In genomic region chr2:44233450-44234128, GRCh38 we compare ENCODE assay signal across 8 cellular contexts. TPM values are rescaled to one million over a fixed set of nuclear protein-coding genes. Genes with fewer than 3 reads are reported as not detected.
DNase-seq lines count a peak whose midpoint lies in the region; ATAC-seq and TF ChIP-seq lines count a peak whose summit lies in the region.

No MANE protein-coding gene starts in this region.

- H3K4me2 ChIP-seq in SK-N-SH = peak overlapping the region; percentile 18

- H3K4me1 ChIP-seq in HEK293 (ENCODE audit: control insufficient read depth, insufficient read depth, low read length) (peaks cover 4% of the 10 kb centered on the region; the same call in 1 of the 2 replicates), SK-N-SH (ENCODE audit: control insufficient read depth in 1 of 2, insufficient read depth in 2 of 2, low read depth in 1 of 2, low read length in 1 of 2) (peaks cover 10 to 16% of the 10 kb centered on the region in 2 experiments)

- H2AFZ ChIP-seq in SK-N-SH (ENCODE audit: low read depth) = no peak overlapping the region

- POLR2A ChIA-PET in AG04450 (lab: Yijun Ruan, JAX) (no interaction called here), HEK293 (lab: Yijun Ruan, JAX) (no interaction called here), SK-N-SH (lab: Yijun Ruan, JAX) (no interaction called here)

- no peaks in the 10 kb centered on the region for H3K79me2 ChIP-seq in SK-N-SH (ENCODE audit: insufficient read depth)

- no peak overlapping the region for H3K9ac ChIP-seq in SK-N-SH

- H3K27ac ChIP-seq in AG04450 (ENCODE audit: low read depth, low read length) (no peak overlapping the region), HEK293 (ENCODE audit: extremely low read depth, low read depth, low read length) (no peak overlapping the region), SK-N-SH (ENCODE audit: low read depth in 2 of 2, low read length in 1 of 2) (peak overlapping the region; percentile 19 to 33; a peak in 3 of 4 replicates)

- CTCF ChIA-PET in AG04450 (lab: Charles Lee) = interaction anchor here (0.6 to 1.8 kb wide), 5 partner anchors 9 to 190 kb away, joined by 3 to 8 read pairs (median 7); no protein-coding TSS in a partner anchor
- CTCF ChIA-PET in HEK293 (lab: Yijun Ruan, JAX) = interaction anchor here (0.7 to 1.4 kb wide), 3 partner anchors 9 to 146 kb away, joined by 3 to 9 read pairs (median 3); no protein-coding TSS in a partner anchor
- CTCF ChIA-PET in SK-N-SH (lab: Yijun Ruan, JAX) = interaction anchor here (0.8 to 2.1 kb wide), 3 partner anchors 10 to 748 kb away, joined by 3 to 12 read pairs (median 4); no protein-coding TSS in a partner anchor

- 37% methylated on average over 2 of the region's 2 CpGs for WGBS in SK-N-SH (ENCODE audit: low lambda C conversion rate)

- TF ChIP-seq CTCF in AG04450 (IDR thresholded peaks at IDR 0.05; ENCODE audit: low read depth, low read length) (no peak), HEK293 (tag by site-specific recombination; IDR thresholded peaks at IDR 0.05) (no peak), SK-N-SH (IDR thresholded peaks at IDR 0.05) (no peak)

- TF ChIP-seq RAD21 in SK-N-SH (IDR thresholded peaks at IDR 0.05; ENCODE audit: low read length) = no peak

- ATAC-seq in HG03159 (IDR thresholded peaks at IDR 0.05; ENCODE audit: unreplicated experiment) (no peak), GM19395 (IDR thresholded peaks at IDR 0.05; ENCODE audit: unreplicated experiment) (no peak)

- no peaks in the 10 kb centered on the region for H3K27me3 ChIP-seq in AG04450 (ENCODE audit: control insufficient read depth, insufficient read depth, low read length)
- H3K27me3 ChIP-seq in SK-N-SH (ENCODE audit: insufficient read depth) = no peaks in the 10 kb centered on the region

- peak in 1 of 2 experiments; percentile 51; a peak in 1 of 4 replicates for TF ChIP-seq EP300 in SK-N-SH (IDR thresholded peaks at IDR 0.05; ENCODE audit: borderline replicate concordance in 1 of 2, low read depth in 1 of 2, low read length in 1 of 2)

- H3K9me3 ChIP-seq in AG04450 (ENCODE audit: control insufficient read depth, insufficient read depth, low read length) = no peaks in the 10 kb centered on the region
- no peaks in the 10 kb centered on the region for H3K9me3 ChIP-seq in HEK293 (ENCODE audit: control insufficient read depth, insufficient read depth, low read depth, low read length)
- H3K9me3 ChIP-seq in SK-N-SH = no peaks in the 10 kb centered on the region

- H3K9me2 ChIP-seq in SK-N-SH = no peaks in the 10 kb centered on the region

- H3K36me3 ChIP-seq in HEK293 (ENCODE audit: control insufficient read depth in 2 of 2, insufficient read depth in 1 of 2, low read length in 2 of 2) (no peaks in the 10 kb centered on the region; a peak in 2 of 3 replicates), SK-N-SH (replicated peaks in 1 of 2; ENCODE audit: control insufficient read depth in 1 of 2, insufficient read depth in 2 of 2, low read length in 1 of 2) (peaks cover 2 to 23% of the 10 kb centered on the region in 2 experiments)

- no peak overlapping the region for H3K4me3 ChIP-seq in AG04450 (ENCODE audit: low read depth, low read length)
- no peak overlapping the region for H3K4me3 ChIP-seq in HEK293 (ENCODE audit: low read depth, low read length)
- no peak overlapping the region for H3K4me3 ChIP-seq in SK-N-SH (ENCODE audit: low read depth in 2 of 2, low read length in 1 of 2)

- peaks cover 19% of the 10 kb centered on the region for H3F3A ChIP-seq in SK-N-SH (replicated peaks; ENCODE audit: insufficient read depth)

- DNase-seq in AG04450 (ENCODE audit: low read depth, low spot score) = peak; percentile 51
- peak; percentile 15 for DNase-seq in SK-N-SH
- peak; percentile 64 for DNase-seq in foreskin melanocyte
- no peak for DNase-seq in OCI-M2 (lab: John Stamatoyannopoulos, UW; ENCODE audit: unreplicated experiment)
- no peak for DNase-seq in activated CD8-positive, alpha-beta memory T cell treated with anti-CD3 and anti-CD28 coated beads for 24 hours

- no peaks in the 10 kb centered on the region for H4K20me1 ChIP-seq in SK-N-SH (ENCODE audit: insufficient read depth)

TF ChIP-seq in HEK293, 187 proteins besides CTCF, POLR2A, EP300 and RAD21 (continues in another document):
- TF ChIP-seq ZNF549 (tag by site-specific recombination; IDR thresholded peaks at IDR 0.05) (no peak), ZNF544 (tag by site-specific recombination; IDR thresholded peaks at IDR 0.05) (no peak), ZNF112 (tag by site-specific recombination; IDR thresholded peaks at IDR 0.05) (no peak), ZNF768 (tag by site-specific recombination; IDR thresholded peaks at IDR 0.05) (no peak), PRDM1 (tag by site-specific recombination; IDR thresholded peaks at IDR 0.05) (no peak), ZNF704 (tag by site-specific recombination; IDR thresholded peaks at IDR 0.05) (no peak), ZNF701 (tag by site-specific recombination; IDR thresholded peaks at IDR 0.05) (no peak), ZNF660 (tag by site-specific recombination; IDR thresholded peaks at IDR 0.05) (0 out of 2 replicates have a peak, but pooled peaks have one; percentile 45)
- TF ChIP-seq, protein P1, sequence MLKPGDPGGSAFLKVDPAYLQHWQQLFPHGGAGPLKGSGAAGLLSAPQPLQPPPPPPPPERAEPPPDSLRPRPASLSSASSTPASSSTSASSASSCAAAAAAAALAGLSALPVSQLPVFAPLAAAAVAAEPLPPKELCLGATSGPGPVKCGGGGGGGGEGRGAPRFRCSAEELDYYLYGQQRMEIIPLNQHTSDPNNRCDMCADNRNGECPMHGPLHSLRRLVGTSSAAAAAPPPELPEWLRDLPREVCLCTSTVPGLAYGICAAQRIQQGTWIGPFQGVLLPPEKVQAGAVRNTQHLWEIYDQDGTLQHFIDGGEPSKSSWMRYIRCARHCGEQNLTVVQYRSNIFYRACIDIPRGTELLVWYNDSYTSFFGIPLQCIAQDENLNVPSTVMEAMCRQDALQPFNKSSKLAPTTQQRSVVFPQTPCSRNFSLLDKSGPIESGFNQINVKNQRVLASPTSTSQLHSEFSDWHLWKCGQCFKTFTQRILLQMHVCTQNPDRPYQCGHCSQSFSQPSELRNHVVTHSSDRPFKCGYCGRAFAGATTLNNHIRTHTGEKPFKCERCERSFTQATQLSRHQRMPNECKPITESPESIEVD (tag by site-specific recombination; IDR thresholded peaks at IDR 0.05) = no peak

TF ChIP-seq in SK-N-SH, 30 proteins besides CTCF, POLR2A, EP300 and RAD21:
- no peak for TF ChIP-seq MXI1 (IDR thresholded peaks at IDR 0.05; ENCODE audit: low read depth, low read length)
- peak; percentile 74 for TF ChIP-seq PBX3 (IDR thresholded peaks at IDR 0.05)
- peak; percentile 92 for TF ChIP-seq FOSL2 (IDR thresholded peaks at IDR 0.05; ENCODE audit: borderline replicate concordance, low read depth)
- TF ChIP-seq POLR2AphosphoS5 (IDR thresholded peaks at IDR 0.05; ENCODE audit: low read depth, low read length) = peak; percentile 33; the same call in 1 of the 2 replicates
- peak; percentile 73 for TF ChIP-seq TCF12 (IDR thresholded peaks at IDR 0.05)
- TF ChIP-seq JUND (IDR thresholded peaks at IDR 0.05) = peak; percentile 83
- no peak for TF ChIP-seq TAF1 (IDR thresholded peaks at IDR 0.05; ENCODE audit: borderline replicate concordance, low read depth, low read length)
- TF ChIP-seq TEAD4 (IDR thresholded peaks at IDR 0.05; ENCODE audit: borderline replicate concordance, insufficient read depth) = peak; percentile 83

RNA-seq across cellular contexts. Expression of gene SLC3A1, which starts 41.7 kb away (rescaled TPM):
- polyA plus RNA-seq in AG04450 (2011; rRNA removed) (0.07 and 0.09 TPM in 2 replicates), SK-N-SH (2012; rRNA removed) (0.07 and 0.13 TPM in 2 replicates)
- polyA minus RNA-seq in AG04450 (2011; rRNA and poly(A)+ RNA removed) = 0.14 TPM in 1 of 2 replicates, not detected in the other
- 0.01 and 0.05 TPM in 2 replicates for polyA plus RNA-seq in SK-N-SH (2012; cell fraction: cytosol; rRNA removed)
- polyA plus RNA-seq in SK-N-SH (2012; cell fraction: nucleus; rRNA removed) = 0.10 and 0.11 TPM in 2 replicates

Comparison
In these comparisons a context has a peak if more than half of its experiments do, and no peak if none do; other contexts are left out.
1. DNase-seq: peak in AG04450 (single experiment), SK-N-SH (single experiment) and foreskin melanocyte (single experiment); none in OCI-M2 (single experiment) and activated CD8-positive, alpha-beta memory T cell treated with anti-CD3 and anti-CD28 coated beads for 24 hours (single experiment).
2. H3K27ac ChIP-seq: peak in SK-N-SH (2 of 2); none in AG04450 (single experiment) and HEK293 (single experiment).